Comparison of ENCODE assay signal across 10 cellular contexts in genomic region chr18:61360440-61361383, GRCh38. TPM values are rescaled to one million over a fixed set of nuclear protein-coding genes. Genes with fewer than 3 reads are reported as not detected.
DNase-seq lines count a peak whose midpoint lies in the region; ATAC-seq, FAIRE-seq and TF ChIP-seq lines count a peak whose summit lies in the region.
"Had no signal": no experiment of that assay in that cellular context is flagged by ENCODE, and none has a peak within 500 bp of the region (broad histone marks: within the 10 kb centered on the region; RNA-seq: fewer than 3 reads in every experiment).

No MANE protein-coding gene starts in this region.

- H3K4me1 Mint-ChIP-seq in WTC11, result peaks cover 12% of the 10 kb centered on the region

- H3K9me3 Mint-ChIP-seq in WTC11, result peaks cover 5% of the 10 kb centered on the region; the same call in 1 of the 2 replicates

- H3K36me3 ChIP-seq in HepG2 (replicated peaks in 1 of 2; ENCODE audit: control insufficient read depth in 1 of 2, insufficient read depth in 2 of 2, low read length in 2 of 2) (no peaks in the 10 kb centered on the region), heart left ventricle (no peaks in the 10 kb centered on the region), hepatocyte (replicated peaks; ENCODE audit: insufficient read depth, low read depth) (no peaks in the 10 kb centered on the region)
- H3K36me3 ChIP-seq: thoracic aorta had no signal

- no TSS peak for BruUV-seq in HepG2 (replicated peaks; lab: Mats Ljungman, UMichigan)

- H3K4me1 ChIP-seq in HepG2 (ENCODE audit: insufficient read depth, low read length) (no peaks in the 10 kb centered on the region), heart left ventricle (no peaks in the 10 kb centered on the region), hepatocyte (ENCODE audit: insufficient read depth) (no peaks in the 10 kb centered on the region)

- CTCF ChIA-PET in WTC11 (lab: Charles Lee), result no interaction called here
- CTCF ChIA-PET in HepG2 (lab: Yijun Ruan, JAX; ENCODE audit: low intra/inter-chr PET ratio, low total read pairs), result no interaction called here

- no peak overlapping the region for H3K9ac ChIP-seq in HepG2 (ENCODE audit: insufficient read depth, low read depth, low read length)

- in situ Hi-C loops in HepG2 (cut with HindIII; ENCODE audit: extremely low pct_ligation_motif_present, low pct_unique_long_range_greater_than_20kb), result no loop called here

- no peak for TF ChIP-seq RAD21 in HepG2 (CRISPR knock-in tag; IDR thresholded peaks at IDR 0.05)

- H4K20me1 ChIP-seq in HepG2 (ENCODE audit: insufficient read depth, low read length) (no peaks in the 10 kb centered on the region), hepatocyte (ENCODE audit: insufficient read depth, poor library complexity, severe bottlenecking) (no peaks in the 10 kb centered on the region)

- H3K79me2 ChIP-seq in HepG2 (ENCODE audit: insufficient read depth, low read length), result no peaks in the 10 kb centered on the region
- no peaks in the 10 kb centered on the region for H3K79me2 ChIP-seq in hepatocyte

- no peaks in the 10 kb centered on the region for H3K9me3 ChIP-seq in HepG2 (ENCODE audit: low read length)
- peaks cover 0 to 3% (median 0%) of the 10 kb centered on the region in 12 donors for H3K9me3 ChIP-seq in heart left ventricle
- H3K9me3 ChIP-seq in hepatocyte (ENCODE audit: low read depth), result no peaks in the 10 kb centered on the region
- H3K9me3 ChIP-seq: thoracic aorta had no signal

- intact Hi-C loops in HepG2 (cut with micrococcal nuclease; ENCODE audit: unreplicated experiment) (no loop called here), heart left ventricle (cut with DNase I) (loop anchor here in 1 of 10 donors (10.0 kb wide), 1 partner anchor 56 kb away; no protein-coding TSS in a partner anchor)

- no peak overlapping the region for H3K27ac Mint-ChIP-seq in WTC11

- no peaks in the 10 kb centered on the region for H3K27me3 ChIP-seq in HepG2 (ENCODE audit: control insufficient read depth in 1 of 2, insufficient read depth in 2 of 2, low read length in 2 of 2)
- H3K27me3 ChIP-seq in heart left ventricle, result peaks cover 0 to 7% (median 0%) of the 10 kb centered on the region in 9 donors
- H3K27me3 ChIP-seq in hepatocyte, result no peaks in the 10 kb centered on the region

- ATAC-seq in GM18499 (IDR thresholded peaks at IDR 0.05; ENCODE audit: insufficient read depth, unreplicated experiment), result peak; percentile 94
- peak; percentile 97 for ATAC-seq in GM21515 (IDR thresholded peaks at IDR 0.05; ENCODE audit: unreplicated experiment)
- ATAC-seq in HG03342 (IDR thresholded peaks at IDR 0.05; ENCODE audit: unreplicated experiment), result peak; percentile 94
- peak; percentile 32 for ATAC-seq in WTC11
- ATAC-seq in HepG2, result no peak
- no peak for ATAC-seq in heart left ventricle

- H3K4me2 ChIP-seq in HepG2 (ENCODE audit: low read depth, low read length) (no peak overlapping the region), hepatocyte (no peak overlapping the region)

- TF ChIP-seq EP300 in HepG2 (IDR thresholded peaks at IDR 0.05; ENCODE audit: low read depth in 2 of 2, low read length in 2 of 2), result no peak
- TF ChIP-seq EP300 in HepG2 (CRISPR knock-in tag; IDR thresholded peaks at IDR 0.05; ENCODE audit: borderline replicate concordance), result no peak

- no peaks in the 10 kb centered on the region for H3K9me2 ChIP-seq in hepatocyte (replicated peaks; ENCODE audit: insufficient read depth)

- H3K27ac ChIP-seq in HepG2 (ENCODE audit: extremely low read length, insufficient read depth, low read length), result no peak overlapping the region
- no peak overlapping the region for H3K27ac ChIP-seq in heart left ventricle
- H3K27ac ChIP-seq in hepatocyte, result no peak overlapping the region
- H3K27ac ChIP-seq: thoracic aorta had no signal

- 1% methylated on average over 7 of the region's 7 CpGs for WGBS in HepG2 (ENCODE audit: low lambda C conversion rate)
- 70 to 79% (median 72%) methylated on average over 7 of the region's 7 CpGs for WGBS in heart left ventricle, 4 donors
- WGBS in hepatocyte (ENCODE audit: low lambda C conversion rate, missing lambda C conversion rate), result 84% methylated on average over 6 of the region's 7 CpGs

- H2AFZ ChIP-seq in HepG2 (ENCODE audit: low read length) (no peak overlapping the region), hepatocyte (no peak overlapping the region)

- no peaks in the 10 kb centered on the region for H3K27me3 Mint-ChIP-seq in WTC11 (ENCODE audit: low read depth)

- FAIRE-seq in HepG2 (lab: Jason Lieb, UNC), result no peak

- no peak for TF ChIP-seq POLR2A in HepG2 (IDR thresholded peaks at IDR 0.05; ENCODE audit: insufficient read depth in 1 of 2, low read depth in 2 of 2, low read length in 2 of 2)
- no peak for TF ChIP-seq POLR2A in heart left ventricle (IDR thresholded peaks at IDR 0.05)

- POLR2A ChIA-PET in WTC11 (lab: Charles Lee) (no interaction called here), HepG2 (lab: Yijun Ruan, JAX) (no interaction called here)

- H3K36me3 Mint-ChIP-seq in WTC11, result no peaks in the 10 kb centered on the region

- DNase-seq in WTC11 (ENCODE audit: low spot score) (no peak), HepG2 (ENCODE audit: low spot score) (no peak), heart left ventricle (no peak), hepatocyte (ENCODE audit: low spot score) (no peak), NCI-H1436 (lab: John Stamatoyannopoulos, UW) (no peak)
- DNase-seq: NCI-H1092 had no signal

- no peak for TF ChIP-seq CTCF in WTC11 (IDR thresholded peaks at IDR 0.05)
- TF ChIP-seq CTCF in HepG2 (CRISPR knock-in tag; IDR thresholded peaks at IDR 0.05), result no peak
- no peak for TF ChIP-seq CTCF in heart left ventricle (IDR thresholded peaks at IDR 0.05)
- no peak for TF ChIP-seq CTCF in hepatocyte (IDR thresholded peaks at IDR 0.05; ENCODE audit: poor library complexity)

- H3K4me3 Mint-ChIP-seq in WTC11, result no peak overlapping the region

- H3K4me3 ChIP-seq in HepG2 (replicated peaks in 1 of 3; ENCODE audit: insufficient read depth in 1 of 3, low read depth in 2 of 3, low read length in 3 of 3), result no peak overlapping the region
- no peak overlapping the region for H3K4me3 ChIP-seq in heart left ventricle
- H3K4me3 ChIP-seq in hepatocyte, result no peak overlapping the region
- H3K4me3 ChIP-seq: thoracic aorta had no signal

TF ChIP-seq in WTC11, 78 proteins besides CTCF, POLR2A, EP300 and RAD21 (continues in another document):
- TF ChIP-seq SMAD4 (CRISPR knock-in tag; IDR thresholded peaks at IDR 0.05), result no peak
- TF ChIP-seq TEAD1 (CRISPR knock-in tag; IDR thresholded peaks at IDR 0.05), result no peak
- no peak for TF ChIP-seq ESRRA (CRISPR knock-in tag; IDR thresholded peaks at IDR 0.05; ENCODE audit: borderline replicate concordance)
- TF ChIP-seq OVOL2 (CRISPR knock-in tag; IDR thresholded peaks at IDR 0.05; ENCODE audit: borderline replicate concordance), result no peak
- TF ChIP-seq ZNF232 (CRISPR knock-in tag; IDR thresholded peaks at IDR 0.05), result no peak
- TF ChIP-seq GRHL2 (CRISPR knock-in tag; IDR thresholded peaks at IDR 0.05; ENCODE audit: insufficient replicate concordance, severe bottlenecking), result no peak
- TF ChIP-seq ZNF317 (CRISPR knock-in tag; IDR thresholded peaks at IDR 0.05; ENCODE audit: borderline replicate concordance, low read depth), result no peak

TF ChIP-seq in HepG2, 621 proteins besides CTCF, POLR2A, EP300 and RAD21 (continues in another document):
- TF ChIP-seq RXRA (CRISPR knock-in tag; IDR thresholded peaks at IDR 0.05) (no peak), ZNF598 (CRISPR knock-in tag; IDR thresholded peaks at IDR 0.05; ENCODE audit: borderline replicate concordance) (no peak), FOXK1 (CRISPR knock-in tag; IDR thresholded peaks at IDR 0.05; ENCODE audit: borderline replicate concordance, low read depth) (no peak), KLF16 (CRISPR knock-in tag; IDR thresholded peaks at IDR 0.05) (no peak), FOXO4 (CRISPR knock-in tag; conservative IDR thresholded peaks at IDR 0.05) (no peak)

RNA-seq across cellular contexts. Expression of gene CDH20, which starts 27.5 kb away (rescaled TPM):
- total RNA-seq in WTC11 (2021) (0.16 to 0.39 TPM (median 0.16 TPM) in 3 replicates), HepG2 (2016; rRNA removed; fragmentation: Illumina TruSeq; extraction: Trizol) (not detected in 2 replicates), heart left ventricle (under 1 TPM in 2 of 9 donors, not detected in 7; 0.15 to 0.20 TPM), hepatocyte (3.5 and 3.6 TPM in 2 replicates)
- total RNA-seq in HepG2 (2016; cell fraction: cytosol; rRNA removed; fragmentation: Illumina TruSeq; extraction: Trizol; ENCODE audit: low read depth), result not detected in 2 replicates
- total RNA-seq in HepG2 (2016; cell fraction: insoluble cytoplasmic fraction; rRNA removed; fragmentation: Illumina TruSeq; extraction: Trizol), result not detected in 2 replicates
- total RNA-seq in HepG2 (2016; cell fraction: membrane; rRNA removed; fragmentation: Illumina TruSeq; extraction: Trizol), result not detected in 2 replicates
- not detected in 2 replicates for total RNA-seq in HepG2 (2016; cell fraction: nucleus; rRNA removed; fragmentation: Illumina TruSeq; extraction: Trizol)
- polyA plus RNA-seq in HepG2 (2011; rRNA removed) (not detected in 2 replicates), heart left ventricle (under 1 TPM in 1 of 2 donors, not detected in 1; 0.03 TPM), hepatocyte (0.90 and 1.3 TPM in 2 replicates)
- not detected in 2 replicates for polyA plus RNA-seq in HepG2 (2011; cell fraction: cytosol; rRNA removed)
- polyA plus RNA-seq in HepG2 (2011; cell fraction: nucleus; rRNA removed), result not detected in 2 replicates
- not detected in 2 replicates for polyA plus RNA-seq in HepG2 (2012)
- polyA plus RNA-seq in HepG2 (2016; cell fraction: cytosol; fragmentation: Illumina TruSeq; extraction: Trizol; ENCODE audit: low read depth), result not detected in 2 replicates
- polyA plus RNA-seq in HepG2 (2016; cell fraction: insoluble cytoplasmic fraction; fragmentation: Illumina TruSeq; extraction: Trizol; ENCODE audit: low read depth), result not detected in 2 replicates
- polyA plus RNA-seq in HepG2 (2016; cell fraction: membrane; fragmentation: Illumina TruSeq; extraction: Trizol; ENCODE audit: low read depth), result not detected in 2 replicates
- not detected in 2 replicates for polyA plus RNA-seq in HepG2 (2016; cell fraction: nucleus; fragmentation: Illumina TruSeq; extraction: Trizol; ENCODE audit: insufficient read depth, low read depth)
- polyA minus RNA-seq in HepG2 (2011; rRNA and poly(A)+ RNA removed; ENCODE audit: low replicate concordance), result not detected in 2 replicates
- polyA minus RNA-seq in HepG2 (2011; cell fraction: cytosol; rRNA and poly(A)+ RNA removed), result not detected in 2 replicates
- polyA minus RNA-seq in HepG2 (2011; cell fraction: nucleus; rRNA and poly(A)+ RNA removed), result not detected in 2 replicates

Comparison
In these comparisons a context has a peak if more than half of its experiments do, and no peak if none do; other contexts are left out.
1. ATAC-seq: peak in GM18499 (single experiment), GM21515 (single experiment), HG03342 (single experiment) and WTC11 (single experiment); none in HepG2 (single experiment) and heart left ventricle (0 of 4).